29 cellular contexts compared by ENCODE assay signal in genomic region chr1:4273747-4274146, GRCh38.
"Had no signal": no experiment of that assay in that cellular context is flagged by ENCODE, and none has a peak within 500 bp of the region (broad histone marks: within the 10 kb centered on the region; RNA-seq: fewer than 3 reads in every experiment).

No MANE protein-coding gene starts in this region.

- H3K36me3 ChIP-seq: stomach, suprapubic skin, thoracic aorta, thyroid gland, tibial artery, tibial nerve, transverse colon, upper lobe of left lung, upper lobe of right lung, uterus, vagina had no signal

- H3K4me3 ChIP-seq: stomach, suprapubic skin, testis, thoracic aorta, thyroid gland, tibial artery, tibial nerve, transverse colon, upper lobe of left lung, upper lobe of right lung, uterus, vagina had no signal

- ATAC-seq: stimulated activated effector memory CD8-positive, alpha-beta T cell treated with anti-CD3 and anti-CD28 coated beads, Interleukin-12 subunit alpha, Interleukin-12 subunit beta, amount 100 ng/mL, for 72 hours; stimulated activated memory B cell treated with anti-CD40 and anti-IgM and Interleukin-4, amounts not matched to agents 10 μg/mL and 1 μg/mL and 100 μg/mL, for 72 hours; stimulated activated naive B cell treated with anti-CD40 and anti-IgM and Interleukin-4, amounts not matched to agents 10 μg/mL and 1 μg/mL and 100 μg/mL, for 72 hours; stimulated activated naive CD8-positive, alpha-beta T cell treated with anti-CD3 and anti-CD28 coated beads, Interleukin-15, amount 100 ng/mL, for 72 hours; stimulated activated naive CD8-positive, alpha-beta T cell treated with anti-CD3 and anti-CD28 coated beads, Interleukin-15, Interleukin-2, amounts not matched to agents 100 U/mL and 50 U/mL, for 24 hours; upper lobe of right lung had no signal

- H3K4me1 ChIP-seq: stomach, suprapubic skin, testis, thyroid gland, tibial artery, tibial nerve, transverse colon, upper lobe of left lung, upper lobe of right lung, uterus, vagina had no signal

- H3K4me1 Mint-ChIP-seq: stimulated activated effector memory CD8-positive, alpha-beta T cell treated with anti-CD3 and anti-CD28 coated beads, Interleukin-12 subunit alpha, Interleukin-12 subunit beta, amount 100 ng/mL, for 72 hours; stimulated activated memory B cell treated with anti-CD40 and anti-IgM and Interleukin-4, amounts not matched to agents 10 μg/mL and 1 μg/mL and 100 μg/mL, for 72 hours; stimulated activated naive B cell treated with anti-CD40 and anti-IgM and Interleukin-4, amounts not matched to agents 10 μg/mL and 1 μg/mL and 100 μg/mL, for 72 hours; stimulated activated naive CD8-positive, alpha-beta T cell treated with anti-CD3 and anti-CD28 coated beads, Interleukin-15, amount 100 ng/mL, for 72 hours had no signal

- FAIRE-seq: urothelium cell line had no signal

- H3K9me3 ChIP-seq: testis, thyroid gland, uterus had no signal

- H3K27ac Mint-ChIP-seq: stimulated activated effector memory CD8-positive, alpha-beta T cell treated with anti-CD3 and anti-CD28 coated beads, Interleukin-12 subunit alpha, Interleukin-12 subunit beta, amount 100 ng/mL, for 72 hours; stimulated activated memory B cell treated with anti-CD40 and anti-IgM and Interleukin-4, amounts not matched to agents 10 μg/mL and 1 μg/mL and 100 μg/mL, for 72 hours; stimulated activated naive B cell treated with anti-CD40 and anti-IgM and Interleukin-4, amounts not matched to agents 10 μg/mL and 1 μg/mL and 100 μg/mL, for 72 hours; stimulated activated naive CD8-positive, alpha-beta T cell treated with anti-CD3 and anti-CD28 coated beads, Interleukin-15, amount 100 ng/mL, for 72 hours; stimulated activated naive CD8-positive, alpha-beta T cell treated with anti-CD3 and anti-CD28 coated beads, Interleukin-15, Interleukin-2, amounts not matched to agents 100 ng/mL and 50 ng/mL, for 24 hours; type B pancreatic cell had no signal

- H3K27ac ChIP-seq: stomach, suprapubic skin, testis, thoracic aorta, thyroid gland, tibial artery, tibial nerve, transverse colon, upper lobe of left lung, upper lobe of right lung, uterus, vagina had no signal

- H3K27me3 ChIP-seq: testis, thyroid gland, tibial nerve, transverse colon, upper lobe of left lung, uterus, vagina had no signal

- DNase-seq: stimulated activated CD4-positive, alpha-beta T cell treated with anti-CD3 and anti-CD28 coated beads, Interleukin-2, amount 100 ng/mL, for 48 hours; stimulated activated CD4-positive, alpha-beta T cell treated with anti-CD3 and anti-CD28 coated beads, Interleukin-4, amount 100 ng/mL, for 1 hour; stimulated activated CD4-positive, alpha-beta T cell treated with anti-CD3 and anti-CD28 coated beads, Interleukin-4, amount 100 ng/mL, for 24 hours; stimulated activated CD4-positive, alpha-beta T cell treated with anti-CD3 and anti-CD28 coated beads, Interleukin-4, amount 100 ng/mL, for 4 hours; stimulated activated CD8-positive, alpha-beta memory T cell treated with anti-CD3 and anti-CD28 coated beads, Interleukin-4, amount 100 ng/mL, for 48 hours; stimulated activated naive B cell treated with anti-CD40 and anti-IgM and Interleukin-4, amounts not matched to agents 10 μg/mL and 1 μg/mL and 100 μg/mL, for 72 hours; stimulated activated naive CD4-positive, alpha-beta T cell; stimulated activated naive CD4-positive, alpha-beta T cell treated with Interleukin-2 at 50 U/mL for 16 hours; stimulated activated naive CD8-positive, alpha-beta T cell treated with anti-CD3 and anti-CD28 coated beads, Interleukin-15, amount 100 ng/mL, for 72 hours; stimulated activated naive CD8-positive, alpha-beta T cell treated with anti-CD3 and anti-CD28 coated beads, Interleukin-15, Interleukin-2, amounts not matched to agents 100 U/mL and 50 U/mL, for 24 hours; stomach; substantia nigra; testis; thyroid gland; tibial artery; transverse colon; trophoblast cell; upper lobe of left lung; upper lobe of right lung; uterus had no signal

- H3K36me3 Mint-ChIP-seq: stimulated activated effector memory CD8-positive, alpha-beta T cell treated with anti-CD3 and anti-CD28 coated beads, Interleukin-12 subunit alpha, Interleukin-12 subunit beta, amount 100 ng/mL, for 72 hours; stimulated activated memory B cell treated with anti-CD40 and anti-IgM and Interleukin-4, amounts not matched to agents 10 μg/mL and 1 μg/mL and 100 μg/mL, for 72 hours; stimulated activated naive B cell treated with anti-CD40 and anti-IgM and Interleukin-4, amounts not matched to agents 10 μg/mL and 1 μg/mL and 100 μg/mL, for 72 hours; type B pancreatic cell had no signal

- H3K9me3 Mint-ChIP-seq: stimulated activated effector memory CD8-positive, alpha-beta T cell treated with anti-CD3 and anti-CD28 coated beads, Interleukin-12 subunit alpha, Interleukin-12 subunit beta, amount 100 ng/mL, for 72 hours had no signal

- H3K4me3 Mint-ChIP-seq: stimulated activated effector memory CD8-positive, alpha-beta T cell treated with anti-CD3 and anti-CD28 coated beads, Interleukin-12 subunit alpha, Interleukin-12 subunit beta, amount 100 ng/mL, for 72 hours; stimulated activated memory B cell treated with anti-CD40 and anti-IgM and Interleukin-4, amounts not matched to agents 10 μg/mL and 1 μg/mL and 100 μg/mL, for 72 hours; stimulated activated naive B cell treated with anti-CD40 and anti-IgM and Interleukin-4, amounts not matched to agents 10 μg/mL and 1 μg/mL and 100 μg/mL, for 72 hours; stimulated activated naive CD8-positive, alpha-beta T cell treated with anti-CD3 and anti-CD28 coated beads, Interleukin-15, amount 100 ng/mL, for 72 hours; stimulated activated naive CD8-positive, alpha-beta T cell treated with anti-CD3 and anti-CD28 coated beads, Interleukin-15, Interleukin-2, amounts not matched to agents 100 ng/mL and 50 ng/mL, for 24 hours; type B pancreatic cell had no signal
